27 cellular contexts compared by ENCODE assay signal in the genomic region with DNA sequence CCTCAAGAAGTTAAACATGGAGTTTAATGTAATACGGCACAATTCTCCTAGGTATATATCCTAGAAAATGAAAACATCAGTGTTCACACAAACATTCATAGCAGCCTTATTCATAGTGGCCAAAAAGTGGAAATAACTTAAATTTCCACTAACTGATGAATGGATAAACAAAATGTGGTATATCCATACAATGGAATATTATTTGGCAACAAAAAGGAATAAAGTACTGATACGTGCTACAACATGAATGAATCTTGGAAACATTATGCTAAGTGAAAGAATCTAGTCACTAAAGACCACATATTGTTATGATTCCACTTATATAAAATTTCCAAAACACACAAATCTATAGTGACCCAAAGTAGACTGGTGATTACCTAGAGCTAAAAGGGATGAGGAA. TPM values are rescaled to one million over a fixed set of nuclear protein-coding genes. Genes with fewer than 3 reads are reported as not detected.
"Had no signal": no experiment of that assay in that cellular context is flagged by ENCODE, and none has a peak within 500 bp of the region (broad histone marks: within the 10 kb centered on the region; RNA-seq: fewer than 3 reads in every experiment).

No MANE protein-coding gene starts in this region.

- H3K27ac ChIP-seq: stomach, suprapubic skin, testis, thoracic aorta, thyroid gland, tibial nerve, transverse colon, upper lobe of left lung, upper lobe of right lung, uterus, vagina had no signal

- DNase-seq: stimulated activated CD4-positive, alpha-beta T cell treated with anti-CD3 and anti-CD28 coated beads, Interleukin-2, amount 100 ng/mL, for 48 hours; stimulated activated CD4-positive, alpha-beta T cell treated with anti-CD3 and anti-CD28 coated beads, Interleukin-4, amount 100 ng/mL, for 1 hour; stimulated activated CD4-positive, alpha-beta T cell treated with anti-CD3 and anti-CD28 coated beads, Interleukin-4, amount 100 ng/mL, for 24 hours; stimulated activated CD4-positive, alpha-beta T cell treated with anti-CD3 and anti-CD28 coated beads, Interleukin-4, amount 100 ng/mL, for 4 hours; stimulated activated CD8-positive, alpha-beta memory T cell treated with anti-CD3 and anti-CD28 coated beads, Interleukin-4, amount 100 ng/mL, for 48 hours; stimulated activated naive B cell treated with anti-CD40 and anti-IgM and Interleukin-4, amounts not matched to agents 10 μg/mL and 1 μg/mL and 100 μg/mL, for 72 hours; stimulated activated naive CD4-positive, alpha-beta T cell; stimulated activated naive CD4-positive, alpha-beta T cell treated with Interleukin-2 at 50 U/mL for 16 hours; stimulated activated naive CD8-positive, alpha-beta T cell treated with anti-CD3 and anti-CD28 coated beads, Interleukin-15, amount 100 ng/mL, for 72 hours; stimulated activated naive CD8-positive, alpha-beta T cell treated with anti-CD3 and anti-CD28 coated beads, Interleukin-15, Interleukin-2, amounts not matched to agents 100 U/mL and 50 U/mL, for 24 hours; stomach; substantia nigra; testis; thyroid gland; transverse colon; trophoblast cell; upper lobe of left lung; upper lobe of right lung; uterus had no signal

- H3K9me3 ChIP-seq: stomach, suprapubic skin, testis, thoracic aorta, thyroid gland, tibial nerve, transverse colon, upper lobe of left lung, upper lobe of right lung, uterus, vagina had no signal

- H3K4me1 ChIP-seq: stomach, suprapubic skin, testis, tibial nerve, transverse colon, upper lobe of left lung, upper lobe of right lung, uterus, vagina had no signal

- H3K36me3 ChIP-seq: uterus had no signal

- ATAC-seq: stimulated activated effector memory CD8-positive, alpha-beta T cell treated with anti-CD3 and anti-CD28 coated beads, Interleukin-12 subunit alpha, Interleukin-12 subunit beta, amount 100 ng/mL, for 72 hours; stimulated activated memory B cell treated with anti-CD40 and anti-IgM and Interleukin-4, amounts not matched to agents 10 μg/mL and 1 μg/mL and 100 μg/mL, for 72 hours; stimulated activated naive B cell treated with anti-CD40 and anti-IgM and Interleukin-4, amounts not matched to agents 10 μg/mL and 1 μg/mL and 100 μg/mL, for 72 hours; stimulated activated naive CD8-positive, alpha-beta T cell treated with anti-CD3 and anti-CD28 coated beads, Interleukin-15, amount 100 ng/mL, for 72 hours; stimulated activated naive CD8-positive, alpha-beta T cell treated with anti-CD3 and anti-CD28 coated beads, Interleukin-15, Interleukin-2, amounts not matched to agents 100 U/mL and 50 U/mL, for 24 hours; upper lobe of right lung had no signal

- FAIRE-seq: urothelium cell line had no signal

- H3K27me3 ChIP-seq: stomach, suprapubic skin, testis, thyroid gland, tibial nerve, transverse colon, upper lobe of left lung, upper lobe of right lung, uterus, vagina had no signal

- H3K4me3 ChIP-seq: stomach, suprapubic skin, testis, thoracic aorta, thyroid gland, tibial nerve, transverse colon, upper lobe of left lung, upper lobe of right lung, uterus, vagina had no signal

RNA-seq across cellular contexts. Expression of a gene that starts 31.1 kb away (rescaled TPM):
- total RNA-seq: temporal lobe had no signal

RNA-seq across cellular contexts. Expression of a gene that starts 47.1 kb away (rescaled TPM):
- total RNA-seq: suprapubic skin, temporal lobe, testis had no signal

RNA-seq across cellular contexts. Expression of a gene that starts 59.7 kb away (rescaled TPM):
- total RNA-seq: temporal lobe, thoracic aorta, tibial nerve, transverse colon, upper lobe of right lung, vagina had no signal
